Comparison of ENCODE assay signal across 18 cellular contexts in the genomic region with DNA sequence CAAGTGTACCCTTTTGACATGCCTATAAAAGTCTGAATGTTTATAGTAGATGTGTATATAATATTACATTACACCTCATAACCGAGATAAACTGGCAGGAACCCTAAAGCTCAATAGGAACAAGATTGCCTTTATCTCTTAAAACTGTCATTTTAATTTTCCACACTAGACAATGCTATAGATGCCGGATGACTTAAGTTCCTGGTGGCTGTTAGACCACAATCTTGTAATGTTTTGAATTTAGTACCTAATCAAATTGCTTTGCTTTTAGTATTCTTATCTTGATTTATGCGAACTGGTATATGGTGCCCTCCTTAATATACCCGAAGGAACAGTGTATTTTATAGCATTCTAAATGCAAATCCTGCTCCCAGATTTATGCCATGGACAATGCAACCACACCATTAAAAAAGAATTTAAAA.
"Had no signal": no experiment of that assay in that cellular context is flagged by ENCODE, and none has a peak within 500 bp of the region (broad histone marks: within the 10 kb centered on the region; RNA-seq: fewer than 3 reads in every experiment).

No MANE protein-coding gene starts in this region.

- H3K9me3 ChIP-seq: esophagus squamous epithelium, gastroesophageal sphincter, neutrophil, psoas muscle, tibial artery, upper lobe of left lung, uterus had no signal

- H3K4me3 ChIP-seq: esophagus squamous epithelium, gastroesophageal sphincter, psoas muscle, spleen, tibial artery, upper lobe of left lung, uterus had no signal

- H3K27me3 ChIP-seq: esophagus squamous epithelium, gastroesophageal sphincter, neutrophil, spleen, tibial artery, upper lobe of left lung, uterus had no signal

- H3K27ac ChIP-seq: esophagus squamous epithelium, gastroesophageal sphincter, neutrophil, psoas muscle, spleen, tibial artery, upper lobe of left lung, uterus had no signal

- ATAC-seq: gastroesophageal sphincter; naive thymus-derived CD8-positive, alpha-beta T cell; psoas muscle; sciatic nerve; stimulated activated memory B cell treated with anti-CD40 and anti-IgM and Interleukin-4, amounts not matched to agents 10 μg/mL and 1 μg/mL and 100 μg/mL, for 72 hours had no signal

- H3K4me1 ChIP-seq: esophagus squamous epithelium, gastroesophageal sphincter, psoas muscle, spleen, tibial artery, upper lobe of left lung, uterus had no signal

- H3K36me3 ChIP-seq: esophagus squamous epithelium, gastroesophageal sphincter, neutrophil, spleen, tibial artery, upper lobe of left lung, uterus had no signal

- DNase-seq: effector memory CD4-positive, alpha-beta T cell; esophagus squamous epithelium; foreskin fibroblast; mammary epithelial cell; naive thymus-derived CD8-positive, alpha-beta T cell; psoas muscle; retina; spleen; stimulated activated CD4-positive, alpha-beta T cell treated with anti-CD3 and anti-CD28 coated beads, Interleukin-15, amount 100 ng/mL, for 24 hours; stimulated activated CD4-positive, alpha-beta T cell treated with anti-CD3 and anti-CD28 coated beads, Interleukin-1b, Interleukin-23, amount 100 ng/mL, for 48 hours; stimulated activated CD4-positive, alpha-beta T cell treated with anti-CD3 and anti-CD28 coated beads, Interleukin-4, amount 100 ng/mL, for 24 hours; tibial artery; upper lobe of left lung; uterus had no signal
